In the genomic region with DNA sequence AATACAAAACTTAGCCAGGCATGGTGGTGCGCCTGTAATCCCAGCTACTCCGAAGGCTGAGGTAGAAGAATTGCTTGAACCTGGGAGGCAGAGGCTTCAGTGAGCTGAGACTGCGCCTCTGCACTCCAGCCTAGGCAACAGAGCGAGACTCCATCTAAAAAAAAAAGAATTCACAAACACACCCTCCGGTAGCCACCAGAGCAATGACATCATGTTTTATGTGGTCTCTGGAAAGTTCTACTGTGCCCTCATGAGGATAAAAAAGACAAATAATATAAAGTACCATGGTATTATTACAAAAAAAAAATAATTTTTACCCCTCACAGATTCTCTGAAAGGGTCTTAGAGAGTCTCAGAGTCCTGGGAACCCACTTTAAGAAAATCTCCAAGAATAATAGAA, we compare ENCODE assay signal across 28 cellular contexts.
"Had no signal": no experiment of that assay in that cellular context is flagged by ENCODE, and none has a peak within 500 bp of the region (broad histone marks: within the 10 kb centered on the region; RNA-seq: fewer than 3 reads in every experiment).

No MANE protein-coding gene starts in this region.

- H3K4me3 ChIP-seq: colonic mucosa, coronary artery, dorsolateral prefrontal cortex, esophagus muscularis mucosa, esophagus squamous epithelium, gastrocnemius medialis, gastroesophageal sphincter, heart left ventricle, heart right ventricle had no signal

- ATAC-seq: effector memory CD8-positive, alpha-beta T cell; esophagus mucosa; foreskin keratinocyte; gastrocnemius medialis; gastroesophageal sphincter; heart left ventricle; heart right ventricle had no signal

- H3K36me3 ChIP-seq: colonic mucosa, heart left ventricle had no signal

- DNase-seq: colonic mucosa; cortex of kidney; dermis blood vessel endothelial cell; dorsolateral prefrontal cortex; effector CD4-positive, alpha-beta T cell; effector CD8-positive, alpha-beta T cell; effector memory CD4-positive, alpha-beta T cell; effector memory CD8-positive, alpha-beta T cell; endodermal cell; erythroblast; esophagus squamous epithelium; foreskin fibroblast; foreskin keratinocyte; foreskin melanocyte; gastrocnemius medialis; glutamatergic neuron; head of caudate nucleus; heart left ventricle; heart right ventricle had no signal

- FAIRE-seq: colon, endometrium, endothelial cell of umbilical vein, frontal cortex had no signal

- H3K27me3 ChIP-seq: colonic mucosa, dorsolateral prefrontal cortex, esophagus muscularis mucosa, esophagus squamous epithelium, foreskin keratinocyte, gastrocnemius medialis, gastroesophageal sphincter, heart left ventricle, heart right ventricle had no signal

- H3K4me1 ChIP-seq: colonic mucosa, foreskin keratinocyte, gastroesophageal sphincter had no signal

- H3K9me3 ChIP-seq: colonic mucosa, esophagus muscularis mucosa, esophagus squamous epithelium, gastrocnemius medialis, gastroesophageal sphincter, heart left ventricle, heart right ventricle had no signal

- H3K27ac ChIP-seq: colonic mucosa, coronary artery, dorsolateral prefrontal cortex, epithelial cell of prostate, esophagus muscularis mucosa, esophagus squamous epithelium, foreskin keratinocyte, gastrocnemius medialis, gastroesophageal sphincter, heart left ventricle, heart right ventricle had no signal
